In the genomic region with DNA sequence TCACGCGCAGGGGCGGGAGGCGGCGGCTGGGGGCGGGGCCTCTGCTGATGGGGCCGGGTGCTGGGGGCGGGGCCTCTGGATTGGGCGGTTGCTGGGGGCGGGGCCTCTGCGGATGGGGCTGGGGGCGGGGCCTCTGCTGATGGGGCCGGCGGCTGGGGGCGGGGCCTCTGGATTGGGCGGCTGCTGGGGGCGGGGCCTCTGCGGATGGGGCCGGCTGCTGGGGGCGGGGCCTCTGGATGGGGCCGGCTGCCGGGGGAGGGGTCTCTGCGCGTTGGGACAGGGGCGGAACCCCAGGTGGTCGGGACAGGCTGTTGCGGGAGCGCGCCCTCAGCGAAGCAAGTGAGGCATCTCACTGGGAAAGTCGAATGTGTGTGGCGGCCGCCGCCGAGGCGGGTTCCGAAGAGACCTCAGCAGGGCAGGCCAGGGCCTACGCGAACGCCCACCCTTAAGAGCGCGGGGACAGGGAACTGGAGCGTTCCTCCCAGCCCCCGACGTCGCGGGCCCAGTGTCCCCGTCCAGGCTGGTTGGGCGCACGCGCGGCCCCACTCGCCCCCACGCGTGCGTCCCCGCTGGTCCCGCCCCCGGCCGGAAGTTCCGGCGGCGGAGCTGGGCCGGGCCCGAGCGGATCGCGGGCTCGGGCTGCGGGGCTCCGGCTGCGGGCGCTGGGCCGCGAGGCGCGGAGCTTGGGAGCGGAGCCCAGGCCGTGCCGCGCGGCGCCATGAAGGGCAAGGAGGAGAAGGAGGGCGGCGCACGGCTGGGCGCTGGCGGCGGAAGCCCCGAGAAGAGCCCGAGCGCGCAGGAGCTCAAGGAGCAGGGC, we compare ENCODE assay signal across 8 cellular contexts. TPM values are rescaled to one million over a fixed set of nuclear protein-coding genes. Genes with fewer than 3 reads are reported as not detected.
DNase-seq lines count a peak whose midpoint lies in the region; ATAC-seq lines count a peak whose summit lies in the region.

A gene (plus strand): TSS at position 603 of the 817 bp plus-strand sequence. CDS start 116 bp downstream, at position 719.

- H3K36me3 ChIP-seq in endocrine pancreas (ENCODE audit: control insufficient read depth, insufficient read depth, low read length), result no peaks in the 10 kb centered on the region

- DNase-seq in NCI-H2081 (lab: John Stamatoyannopoulos, UW) (peak; percentile 75 to 85), NCI-H2081 treated with DMSO at 0.1 percent for 48 hours (lab: John Stamatoyannopoulos, UW) (no peak), NOMO-1 (lab: John Stamatoyannopoulos, UW; ENCODE audit: unreplicated experiment in 2 of 2) (peak; percentile 63 to 78), mesenteric fat pad (ENCODE audit: low spot score) (peak; percentile 95)
- DNase-seq in activated CD8-positive, alpha-beta memory T cell treated with anti-CD3 and anti-CD28 coated beads, Interleukin-2, amount 50 U/mL, for 1 hour (ENCODE audit: extremely low read depth), result peak; percentile 65
- DNase-seq in stimulated activated CD8-positive, alpha-beta memory T cell treated with anti-CD3 and anti-CD28 coated beads, Interleukin-12 subunit alpha, Interleukin-12 subunit beta, amount 100 ng/mL, for 24 hours (ENCODE audit: extremely low read depth), result peak; percentile 83

- no peak within 1 kb of the TSS for H3K4me3 ChIP-seq in endocrine pancreas (ENCODE audit: control insufficient read depth, insufficient read depth, low read length)

- peak; percentile 38 for ATAC-seq in HG03520 (IDR thresholded peaks at IDR 0.05; ENCODE audit: unreplicated experiment)

- no peaks in the 10 kb centered on the region for H3K4me1 ChIP-seq in endocrine pancreas (ENCODE audit: control insufficient read depth, insufficient read depth, low read length)

- peak within 1 kb of the TSS; percentile 80 for H3K9ac ChIP-seq in endocrine pancreas (ENCODE audit: control insufficient read depth, insufficient read depth, low read length)

- H3K27me3 ChIP-seq in endocrine pancreas (ENCODE audit: control insufficient read depth, insufficient read depth, low read length), result no peaks in the 10 kb centered on the region

- no peaks in the 10 kb centered on the region for H3K9me3 ChIP-seq in endocrine pancreas (ENCODE audit: control insufficient read depth, low read length)

RNA-seq across cellular contexts. Expression of the gene that starts here (rescaled TPM):
- total RNA-seq in mesenteric fat pad, result 109 TPM
